Comparison of ENCODE assay signal across 14 cellular contexts in genomic region chr10:21500578-21500910, GRCh38. TPM values are rescaled to one million over a fixed set of nuclear protein-coding genes. Genes with fewer than 3 reads are reported as not detected.
DNase-seq lines count a peak whose midpoint lies in the region; ATAC-seq and TF ChIP-seq lines count a peak whose summit lies in the region.
"Had no signal": no experiment of that assay in that cellular context is flagged by ENCODE, and none has a peak within 500 bp of the region (broad histone marks: within the 10 kb centered on the region; RNA-seq: fewer than 3 reads in every experiment).

No MANE protein-coding gene starts in this region.

- DNase-seq in Peyer's patch = no peak
- DNase-seq in esophagus squamous epithelium (lab: John Stamatoyannopoulos, UW) = no peak
- DNase-seq in nephron progenitor cell = no peak
- DNase-seq in thoracic aorta (ENCODE audit: low spot score) = no peak
- DNase-seq in HT-29 (ENCODE audit: low spot score) = no peak
- DNase-seq in NCI-H146 treated with DMSO at 0.1 percent for 48 hours (lab: John Stamatoyannopoulos, UW; ENCODE audit: unreplicated experiment) = no peak
- no peak for DNase-seq in G401 (ENCODE audit: low spot score)
- DNase-seq: activated CD4-positive, CD25-positive, alpha-beta regulatory T cell treated with anti-CD3 and anti-CD28 coated beads, Interleukin-2, amount 50 U/mL, for 72 hours; amniotic stem cell; effector memory CD4-positive, alpha-beta T cell; midbrain; NCI-H1694 treated with DMSO at 0.1 percent for 48 hours had no signal

- in situ Hi-C loops in G401 (cut with HindIII; ENCODE audit: low sequenced_read_pairs) = no loop called here

- H3K9me3 Mint-ChIP-seq in nephron progenitor cell = no peaks in the 10 kb centered on the region
- H3K9me3 Mint-ChIP-seq: activated T-cell treated with anti-CD3 and anti-CD28 coated beads, Interleukin-2, amount 50 U/mL, for 24 hours had no signal

- H3K27me3 ChIP-seq in Peyer's patch (peaks cover 0 to 6% of the 10 kb centered on the region in 2 donors), esophagus squamous epithelium (peaks cover 0 to 24% (median 0%) of the 10 kb centered on the region in 4 donors), thoracic aorta (replicated peaks; ENCODE audit: insufficient read depth) (no peaks in the 10 kb centered on the region)

- H3K9me3 ChIP-seq in Peyer's patch = no peaks in the 10 kb centered on the region
- H3K9me3 ChIP-seq in esophagus squamous epithelium = no peaks in the 10 kb centered on the region
- no peaks in the 10 kb centered on the region for H3K9me3 ChIP-seq in thoracic aorta

- peaks cover 76% of the 10 kb centered on the region for H3K4me1 Mint-ChIP-seq in nephron progenitor cell

- intact Hi-C loops in esophagus squamous epithelium (cut with DNase I) = no loop called here

- H3K4me1 ChIP-seq in Peyer's patch = peaks cover 0 to 26% (median 8%) of the 10 kb centered on the region in 4 donors
- peaks cover 0 to 21% (median 5%) of the 10 kb centered on the region in 3 donors for H3K4me1 ChIP-seq in esophagus squamous epithelium
- peaks cover 0 to 11% of the 10 kb centered on the region in 2 donors for H3K4me1 ChIP-seq in thoracic aorta (ENCODE audit: control insufficient read depth in 1 of 2, low read depth in 2 of 2)

- peak overlapping the region; percentile 77 for H3K4me3 Mint-ChIP-seq in nephron progenitor cell

- ATAC-seq in thoracic aorta (ENCODE audit: insufficient number of reproducible peaks, low FRiP score, low read depth) = no peak

- WGBS in esophagus squamous epithelium, 2 donors = 76 to 100% methylated on average over 1 to 9 of the region's 14 CpGs

- TF ChIP-seq CTCF in Peyer's patch (IDR thresholded peaks at IDR 0.05) (no peak), esophagus squamous epithelium (IDR thresholded peaks at IDR 0.05) (no peak), nephron progenitor cell (IDR thresholded peaks at IDR 0.05) (no peak), thoracic aorta (IDR thresholded peaks at IDR 0.05) (no peak)

- H3K27ac Mint-ChIP-seq in nephron progenitor cell = peak overlapping the region; percentile 20
- H3K27ac Mint-ChIP-seq: activated T-cell treated with anti-CD3 and anti-CD28 coated beads, Interleukin-2, amount 50 U/mL, for 24 hours had no signal

- no peaks in the 10 kb centered on the region for H3K36me3 Mint-ChIP-seq in nephron progenitor cell (ENCODE audit: low read depth)

- H3K4me3 ChIP-seq in Peyer's patch (peak overlapping the region in 3 of 4 donors; percentile 12 to 34 (median 31)), esophagus squamous epithelium (peak overlapping the region in 3 of 4 donors; percentile 21 to 51 (median 30)), thoracic aorta (peak overlapping the region; percentile 62)
- H3K4me3 ChIP-seq: SK-N-MC had no signal

- no peak for TF ChIP-seq POLR2A in Peyer's patch (IDR thresholded peaks at IDR 0.05)
- no peak for TF ChIP-seq POLR2A in esophagus squamous epithelium (IDR thresholded peaks at IDR 0.05)

- peaks cover 29% of the 10 kb centered on the region for H3K27me3 Mint-ChIP-seq in nephron progenitor cell (ENCODE audit: low read depth, poor library complexity)

- H3K36me3 ChIP-seq in Peyer's patch (no peaks in the 10 kb centered on the region), esophagus squamous epithelium (no peaks in the 10 kb centered on the region), thoracic aorta (no peaks in the 10 kb centered on the region)

- H3K27ac ChIP-seq in Peyer's patch (no peak overlapping the region), esophagus squamous epithelium (no peak overlapping the region), thoracic aorta (no peak overlapping the region)
- H3K27ac ChIP-seq: SK-N-MC had no signal

RNA-seq across cellular contexts. Expression of gene SKIDA1, which starts 24.9 kb away (rescaled TPM):
- under 1 TPM in 1 of 4 donors, not detected in 3; 0.27 TPM for total RNA-seq in Peyer's patch
- total RNA-seq in esophagus squamous epithelium = under 1 TPM in 3 of 4 donors, not detected in 1; 0.53 to 0.57 (median 0.57) TPM
- 1 to 10 TPM in 1 of 2 donors, under 1 TPM in 1; 0.71 to 5.3 TPM for total RNA-seq in thoracic aorta
- not detected in 2 replicates for total RNA-seq in HT-29 (2014; rRNA removed; shearing (Covaris generic))
- total RNA-seq in G401 (2014; rRNA removed; shearing (Covaris generic)) = 22.3 and 22.8 TPM in 2 replicates

RNA-seq across cellular contexts. Expression of gene MLLT10, which starts 33.5 kb away (rescaled TPM):
- total RNA-seq in Peyer's patch (10 to 100 TPM; 25.2 to 65.2 (median 40.1) TPM), esophagus squamous epithelium (10 to 100 TPM; 22.7 to 49.6 (median 32.4) TPM), thoracic aorta (10 to 100 TPM; 35.1 to 54.7 TPM)
- total RNA-seq in HT-29 (2014; rRNA removed; shearing (Covaris generic)) = 31.7 and 47.6 TPM in 2 replicates
- total RNA-seq in G401 (2014; rRNA removed; shearing (Covaris generic)) = 19.6 and 30.8 TPM in 2 replicates
